Comparison of ENCODE assay signal across 1 cellular context in the genomic region with DNA sequence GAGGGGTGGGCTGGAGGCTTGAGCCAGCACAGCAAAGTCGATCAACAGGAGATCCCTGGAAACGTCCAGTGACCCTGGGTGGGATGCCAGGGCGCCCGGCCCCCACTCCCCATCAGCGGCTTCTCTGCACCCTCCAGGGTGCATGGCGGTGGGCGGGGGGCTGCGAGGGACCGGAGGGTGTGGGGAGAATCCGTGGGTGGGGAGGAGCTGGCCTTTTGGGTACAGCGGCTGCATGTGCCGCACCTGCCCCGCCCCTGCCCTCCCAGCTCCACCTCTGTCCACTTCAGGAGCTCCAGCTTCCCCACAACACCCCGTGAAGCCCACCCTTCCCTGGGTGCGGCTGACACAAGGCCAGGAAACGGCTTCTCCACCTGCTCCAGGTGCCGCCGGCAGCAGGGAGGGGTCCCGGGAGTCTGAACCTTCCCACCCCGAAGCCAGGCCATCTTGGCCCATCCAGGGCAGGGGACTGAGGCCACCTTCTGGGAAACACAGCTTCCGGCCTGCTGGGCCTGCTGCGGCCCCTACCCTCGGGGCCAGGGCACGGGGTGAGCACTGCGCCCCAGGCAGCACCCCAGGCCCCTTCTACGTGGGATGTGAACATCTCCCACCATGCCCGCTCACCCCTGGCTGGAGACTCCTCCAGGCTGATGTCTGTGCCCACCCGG.
TF ChIP-seq lines count a peak whose summit lies in the region.

No MANE protein-coding gene starts in this region.

TF ChIP-seq in GM23338, 12 proteins besides CTCF, POLR2A, EP300 and RAD21 (continued from another document):
- TF ChIP-seq, protein P1, sequence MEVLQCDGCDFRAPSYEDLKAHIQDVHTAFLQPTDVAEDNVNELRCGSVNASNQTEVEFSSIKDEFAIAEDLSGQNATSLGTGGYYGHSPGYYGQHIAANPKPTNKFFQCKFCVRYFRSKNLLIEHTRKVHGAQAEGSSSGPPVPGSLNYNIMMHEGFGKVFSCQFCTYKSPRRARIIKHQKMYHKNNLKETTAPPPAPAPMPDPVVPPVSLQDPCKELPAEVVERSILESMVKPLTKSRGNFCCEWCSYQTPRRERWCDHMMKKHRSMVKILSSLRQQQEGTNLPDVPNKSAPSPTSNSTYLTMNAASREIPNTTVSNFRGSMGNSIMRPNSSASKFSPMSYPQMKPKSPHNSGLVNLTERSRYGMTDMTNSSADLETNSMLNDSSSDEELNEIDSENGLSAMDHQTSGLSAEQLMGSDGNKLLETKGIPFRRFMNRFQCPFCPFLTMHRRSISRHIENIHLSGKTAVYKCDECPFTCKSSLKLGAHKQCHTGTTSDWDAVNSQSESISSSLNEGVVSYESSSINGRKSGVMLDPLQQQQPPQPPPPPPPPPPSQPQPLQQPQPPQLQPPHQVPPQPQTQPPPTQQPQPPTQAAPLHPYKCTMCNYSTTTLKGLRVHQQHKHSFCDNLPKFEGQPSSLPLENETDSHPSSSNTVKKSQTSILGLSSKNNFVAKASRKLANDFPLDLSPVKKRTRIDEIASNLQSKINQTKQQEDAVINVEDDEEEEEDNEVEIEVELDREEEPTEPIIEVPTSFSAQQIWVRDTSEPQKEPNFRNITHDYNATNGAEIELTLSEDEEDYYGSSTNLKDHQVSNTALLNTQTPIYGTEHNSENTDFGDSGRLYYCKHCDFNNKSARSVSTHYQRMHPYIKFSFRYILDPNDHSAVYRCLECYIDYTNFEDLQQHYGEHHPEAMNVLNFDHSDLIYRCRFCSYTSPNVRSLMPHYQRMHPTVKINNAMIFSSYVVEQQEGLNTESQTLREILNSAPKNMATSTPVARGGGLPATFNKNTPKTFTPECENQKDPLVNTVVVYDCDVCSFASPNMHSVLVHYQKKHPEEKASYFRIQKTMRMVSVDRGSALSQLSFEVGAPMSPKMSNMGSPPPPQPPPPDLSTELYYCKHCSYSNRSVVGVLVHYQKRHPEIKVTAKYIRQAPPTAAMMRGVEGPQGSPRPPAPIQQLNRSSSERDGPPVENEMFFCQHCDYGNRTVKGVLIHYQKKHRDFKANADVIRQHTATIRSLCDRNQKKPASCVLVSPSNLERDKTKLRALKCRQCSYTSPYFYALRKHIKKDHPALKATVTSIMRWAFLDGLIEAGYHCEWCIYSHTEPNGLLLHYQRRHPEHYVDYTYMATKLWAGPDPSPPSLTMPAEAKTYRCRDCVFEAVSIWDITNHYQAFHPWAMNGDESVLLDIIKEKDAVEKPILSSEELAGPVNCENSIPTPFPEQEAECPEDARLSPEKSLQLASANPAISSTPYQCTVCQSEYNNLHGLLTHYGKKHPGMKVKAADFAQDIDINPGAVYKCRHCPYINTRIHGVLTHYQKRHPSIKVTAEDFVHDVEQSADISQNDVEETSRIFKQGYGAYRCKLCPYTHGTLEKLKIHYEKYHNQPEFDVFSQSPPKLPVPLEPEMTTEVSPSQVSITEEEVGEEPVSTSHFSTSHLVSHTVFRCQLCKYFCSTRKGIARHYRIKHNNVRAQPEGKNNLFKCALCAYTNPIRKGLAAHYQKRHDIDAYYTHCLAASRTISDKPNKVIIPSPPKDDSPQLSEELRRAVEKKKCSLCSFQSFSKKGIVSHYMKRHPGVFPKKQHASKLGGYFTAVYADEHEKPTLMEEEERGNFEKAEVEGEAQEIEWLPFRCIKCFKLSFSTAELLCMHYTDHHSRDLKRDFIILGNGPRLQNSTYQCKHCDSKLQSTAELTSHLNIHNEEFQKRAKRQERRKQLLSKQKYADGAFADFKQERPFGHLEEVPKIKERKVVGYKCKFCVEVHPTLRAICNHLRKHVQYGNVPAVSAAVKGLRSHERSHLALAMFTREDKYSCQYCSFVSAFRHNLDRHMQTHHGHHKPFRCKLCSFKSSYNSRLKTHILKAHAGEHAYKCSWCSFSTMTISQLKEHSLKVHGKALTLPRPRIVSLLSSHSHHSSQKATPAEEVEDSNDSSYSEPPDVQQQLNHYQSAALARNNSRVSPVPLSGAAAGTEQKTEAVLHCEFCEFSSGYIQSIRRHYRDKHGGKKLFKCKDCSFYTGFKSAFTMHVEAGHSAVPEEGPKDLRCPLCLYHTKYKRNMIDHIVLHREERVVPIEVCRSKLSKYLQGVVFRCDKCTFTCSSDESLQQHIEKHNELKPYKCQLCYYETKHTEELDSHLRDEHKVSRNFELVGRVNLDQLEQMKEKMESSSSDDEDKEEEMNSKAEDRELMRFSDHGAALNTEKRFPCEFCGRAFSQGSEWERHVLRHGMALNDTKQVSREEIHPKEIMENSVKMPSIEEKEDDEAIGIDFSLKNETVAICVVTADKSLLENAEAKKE (CRISPR knock-in tag; IDR thresholded peaks at IDR 0.05): no peak
- TF ChIP-seq, protein P2, sequence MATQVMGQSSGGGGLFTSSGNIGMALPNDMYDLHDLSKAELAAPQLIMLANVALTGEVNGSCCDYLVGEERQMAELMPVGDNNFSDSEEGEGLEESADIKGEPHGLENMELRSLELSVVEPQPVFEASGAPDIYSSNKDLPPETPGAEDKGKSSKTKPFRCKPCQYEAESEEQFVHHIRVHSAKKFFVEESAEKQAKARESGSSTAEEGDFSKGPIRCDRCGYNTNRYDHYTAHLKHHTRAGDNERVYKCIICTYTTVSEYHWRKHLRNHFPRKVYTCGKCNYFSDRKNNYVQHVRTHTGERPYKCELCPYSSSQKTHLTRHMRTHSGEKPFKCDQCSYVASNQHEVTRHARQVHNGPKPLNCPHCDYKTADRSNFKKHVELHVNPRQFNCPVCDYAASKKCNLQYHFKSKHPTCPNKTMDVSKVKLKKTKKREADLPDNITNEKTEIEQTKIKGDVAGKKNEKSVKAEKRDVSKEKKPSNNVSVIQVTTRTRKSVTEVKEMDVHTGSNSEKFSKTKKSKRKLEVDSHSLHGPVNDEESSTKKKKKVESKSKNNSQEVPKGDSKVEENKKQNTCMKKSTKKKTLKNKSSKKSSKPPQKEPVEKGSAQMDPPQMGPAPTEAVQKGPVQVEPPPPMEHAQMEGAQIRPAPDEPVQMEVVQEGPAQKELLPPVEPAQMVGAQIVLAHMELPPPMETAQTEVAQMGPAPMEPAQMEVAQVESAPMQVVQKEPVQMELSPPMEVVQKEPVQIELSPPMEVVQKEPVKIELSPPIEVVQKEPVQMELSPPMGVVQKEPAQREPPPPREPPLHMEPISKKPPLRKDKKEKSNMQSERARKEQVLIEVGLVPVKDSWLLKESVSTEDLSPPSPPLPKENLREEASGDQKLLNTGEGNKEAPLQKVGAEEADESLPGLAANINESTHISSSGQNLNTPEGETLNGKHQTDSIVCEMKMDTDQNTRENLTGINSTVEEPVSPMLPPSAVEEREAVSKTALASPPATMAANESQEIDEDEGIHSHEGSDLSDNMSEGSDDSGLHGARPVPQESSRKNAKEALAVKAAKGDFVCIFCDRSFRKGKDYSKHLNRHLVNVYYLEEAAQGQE (IDR thresholded peaks at IDR 0.05; ENCODE audit: unreplicated experiment): no peak
- no peak for TF ChIP-seq JUNB (IDR thresholded peaks at IDR 0.05; ENCODE audit: unreplicated experiment)
- TF ChIP-seq, protein P3, sequence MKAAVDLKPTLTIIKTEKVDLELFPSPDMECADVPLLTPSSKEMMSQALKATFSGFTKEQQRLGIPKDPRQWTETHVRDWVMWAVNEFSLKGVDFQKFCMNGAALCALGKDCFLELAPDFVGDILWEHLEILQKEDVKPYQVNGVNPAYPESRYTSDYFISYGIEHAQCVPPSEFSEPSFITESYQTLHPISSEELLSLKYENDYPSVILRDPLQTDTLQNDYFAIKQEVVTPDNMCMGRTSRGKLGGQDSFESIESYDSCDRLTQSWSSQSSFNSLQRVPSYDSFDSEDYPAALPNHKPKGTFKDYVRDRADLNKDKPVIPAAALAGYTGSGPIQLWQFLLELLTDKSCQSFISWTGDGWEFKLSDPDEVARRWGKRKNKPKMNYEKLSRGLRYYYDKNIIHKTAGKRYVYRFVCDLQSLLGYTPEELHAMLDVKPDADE (IDR thresholded peaks at IDR 0.05): no peak
- TF ChIP-seq STAT1 (IDR thresholded peaks at IDR 0.05; ENCODE audit: unreplicated experiment): no peak
